27 cellular contexts compared by ENCODE assay signal in genomic region chr6:24761851-24762250, GRCh38. TPM values are rescaled to one million over a fixed set of nuclear protein-coding genes. Genes with fewer than 3 reads are reported as not detected.
"Had no signal": no experiment of that assay in that cellular context is flagged by ENCODE, and none has a peak within 500 bp of the region (broad histone marks: within the 10 kb centered on the region; RNA-seq: fewer than 3 reads in every experiment).

No MANE protein-coding gene starts in this region.

- H3K4me1 Mint-ChIP-seq: brain had no signal

- H3K27me3 ChIP-seq: left lung, sigmoid colon, tibial artery had no signal

- H3K4me3 ChIP-seq: left lung, lung, sigmoid colon, smooth muscle cell, tibial artery had no signal

- H3K36me3 Mint-ChIP-seq: activated naive CD4-positive, alpha-beta T cell treated with anti-CD3 and anti-CD28 coated beads, Interleukin-2, amount 50 U/mL, for 72 hours; brain; naive B cell had no signal

- H3K27me3 Mint-ChIP-seq: naive B cell had no signal

- DNase-seq: activated CD4-positive, alpha-beta T cell treated with anti-CD3 and anti-CD28 coated beads, Interleukin-2, amount 50 U/mL, for 1 hour; activated CD4-positive, CD25-positive, alpha-beta regulatory T cell treated with anti-CD3 and anti-CD28 coated beads, Interleukin-2, amount 50 U/mL, for 72 hours; activated CD8-positive, alpha-beta T cell treated with anti-CD3 and anti-CD28 coated beads, Interleukin-2, amount 10 ng/mL, durations not matched to agents 7 days and 5 days; activated gamma-delta T cell treated with Interleukin-2 at 50 U/mL for 16 hours; activated T-cell treated with anti-CD3 and anti-CD28 coated beads, Interleukin-2, amount 50 U/mL, for 1 hour; aorta; dermis blood vessel endothelial cell; effector CD8-positive, alpha-beta T cell; hippocampal formation; kidney glomerular epithelial cell; left lung; naive B cell; posterior cingulate gyrus; sigmoid colon; stimulated activated naive CD4-positive, alpha-beta T cell treated with Interleukin-2 at 50 U/mL for 16 hours; tibial artery; WERI-Rb-1 had no signal

- H3K27ac ChIP-seq: left lung, sigmoid colon, tibial artery, WERI-Rb-1 had no signal

- H3K4me2 ChIP-seq: smooth muscle cell had no signal

- H3K4me3 Mint-ChIP-seq: activated CD8-positive, alpha-beta T cell treated with anti-CD3 and anti-CD28 coated beads, Interleukin-2, amount 10 ng/mL, durations not matched to agents 7 days and 5 days; brain; naive B cell; T-helper 2 cell treated with Interferon-gamma antibody and Interleukin-4, amounts not matched to agents 5 μg/mL and 100 μg/mL, for 36 hours had no signal

- H3K9me3 Mint-ChIP-seq: activated naive CD4-positive, alpha-beta T cell treated with anti-CD3 and anti-CD28 coated beads, Interleukin-2, amount 50 U/mL, for 72 hours; brain; T-helper 2 cell treated with Interferon-gamma antibody and Interleukin-4, amounts not matched to agents 5 μg/mL and 100 μg/mL, for 36 hours had no signal

- H3K27ac Mint-ChIP-seq: activated CD8-positive, alpha-beta T cell treated with anti-CD3 and anti-CD28 coated beads, Interleukin-2, amount 10 ng/mL, durations not matched to agents 7 days and 5 days; activated naive CD4-positive, alpha-beta T cell treated with anti-CD3 and anti-CD28 coated beads, Interleukin-2, amount 50 U/mL, for 72 hours; brain; T-helper 2 cell treated with Interferon-gamma antibody and Interleukin-4, amounts not matched to agents 5 μg/mL and 100 μg/mL, for 36 hours had no signal

- H3K4me1 ChIP-seq: left lung, sigmoid colon had no signal

- ATAC-seq: activated CD8-positive, alpha-beta T cell treated with anti-CD3 and anti-CD28 coated beads, Interleukin-2, amount 10 ng/mL, durations not matched to agents 7 days and 5 days; left lung had no signal

- H3K9me3 ChIP-seq: left lung, sigmoid colon, tibial artery had no signal

- H3K36me3 ChIP-seq: left lung, sigmoid colon, tibial artery, WERI-Rb-1 had no signal

RNA-seq across cellular contexts. Expression of gene ARMH2, which starts 36.9 kb away (rescaled TPM):
- total RNA-seq: aorta, cardiac septum, dermis blood vessel endothelial cell, frontal cortex, mesenteric fat pad, mucosa of gallbladder, sigmoid colon, smooth muscle cell, ureter had no signal
